Comparison of ENCODE assay signal across 1 cellular context in the genomic region with DNA sequence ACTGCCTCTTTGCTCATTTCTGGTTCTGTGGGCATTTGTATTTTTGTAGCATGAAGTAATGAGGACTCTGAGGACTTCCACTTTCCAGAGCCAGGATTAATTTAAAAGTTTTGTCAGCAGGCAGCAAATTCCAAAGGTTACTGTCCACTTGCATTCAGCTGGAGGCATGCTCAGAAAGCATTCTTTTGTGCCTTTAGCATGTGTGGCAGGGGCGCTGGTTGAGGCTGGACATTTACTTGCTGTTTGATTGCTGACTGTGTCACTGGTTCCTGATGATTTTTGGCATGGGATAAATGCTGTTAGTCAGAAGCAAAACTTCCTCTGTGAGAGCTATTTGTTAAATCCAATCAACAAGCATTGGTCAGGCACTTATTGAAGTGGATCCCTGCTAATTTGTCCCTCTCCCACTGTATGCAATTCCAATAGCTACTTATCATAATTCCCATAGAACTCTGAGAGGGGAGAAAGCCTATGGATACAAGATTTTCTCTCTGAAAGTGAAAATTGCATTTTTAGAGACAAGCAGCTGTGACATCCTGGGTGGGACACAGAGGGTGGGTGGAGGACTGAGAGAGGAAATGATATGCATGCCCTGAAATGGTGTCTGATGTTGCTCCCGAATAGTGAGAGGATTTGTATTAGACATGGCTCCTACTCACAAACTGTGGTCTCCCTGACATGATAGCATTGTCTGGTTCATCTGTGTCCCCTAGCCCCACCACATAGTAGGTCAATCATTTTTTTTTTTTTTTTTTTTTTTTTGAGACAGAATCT.
A peak's percentile ranks its signal among the peaks of the same experiment; 100 is the strongest.
TF ChIP-seq lines count a peak whose summit lies in the region.

No MANE protein-coding gene starts in this region.

TF ChIP-seq in HepG2, 621 proteins besides CTCF, POLR2A, EP300 and RAD21:
- no peak for TF ChIP-seq PHF21A (CRISPR knock-in tag; IDR thresholded peaks at IDR 0.05)
- TF ChIP-seq ZNF317 (CRISPR knock-in tag; IDR thresholded peaks at IDR 0.05): peak; percentile 73
